32 cellular contexts compared by ENCODE assay signal in genomic region chr4:5079581-5079980, GRCh38. TPM values are rescaled to one million over a fixed set of nuclear protein-coding genes. Genes with fewer than 3 reads are reported as not detected.
DNase-seq lines count a peak whose midpoint lies in the region; TF ChIP-seq lines count a peak whose summit lies in the region.
"Had no signal": no experiment of that assay in that cellular context is flagged by ENCODE, and none has a peak within 500 bp of the region (broad histone marks: within the 10 kb centered on the region; RNA-seq: fewer than 3 reads in every experiment).

No MANE protein-coding gene starts in this region.

- BruUV-seq in MCF 10A (replicated peaks; lab: Mats Ljungman, UMichigan) = no TSS peak

- intact Hi-C loops in MCF 10A (cut with micrococcal nuclease) = no loop called here
- intact Hi-C loops in breast epithelium (cut with DNase I; ENCODE audit: low total_unique reads) = no loop called here

- H3K4me3 Mint-ChIP-seq in MCF 10A (ENCODE audit: unreplicated experiment) (no peak overlapping the region), chondrocyte (ENCODE audit: unreplicated experiment) (no peak overlapping the region)
- H3K4me3 Mint-ChIP-seq: activated CD8-positive, alpha-beta T cell treated with anti-CD3 and anti-CD28 coated beads for 36 hours; activated T-helper 1 cell treated with anti-CD3 and anti-CD28 coated beads, Interleukin-12 subunit alpha, Interleukin-12 subunit beta, Interleukin-2, Interleukin-4 antibody, amounts not matched to agents 30 ng/mL and 10 ng/mL and 1 ng/mL, durations not matched to agents 14 hours and 24 hours and 36 hours; naive B cell; T-helper 2 cell treated with Interferon-gamma antibody and Interleukin-4, amounts not matched to agents 5 μg/mL and 100 μg/mL, for 36 hours had no signal

- DNase-seq in MCF 10A (ENCODE audit: unreplicated experiment) = peak; percentile 3
- no peak for DNase-seq in breast epithelium (ENCODE audit: low spot score in 2 of 2)
- no peak for DNase-seq in chondrocyte (ENCODE audit: low spot score)
- DNase-seq in lung microvascular endothelial cell (ENCODE audit: low read depth in 2 of 2) = peak; percentile 80 to 90
- DNase-seq in DMS79 (lab: John Stamatoyannopoulos, UW) = no peak
- no peak for DNase-seq in NCI-H187 treated with DMSO at 0.1 percent for 48 hours (lab: John Stamatoyannopoulos, UW)
- no peak for DNase-seq in NCI-H510A treated with DMSO at 0.1 percent for 48 hours (lab: John Stamatoyannopoulos, UW)
- no peak for DNase-seq in stimulated activated CD8-positive, alpha-beta memory T cell treated with anti-CD3 and anti-CD28 coated beads, Interleukin-4, amount 100 ng/mL, for 48 hours
- DNase-seq: activated CD4-positive, alpha-beta T cell treated with anti-CD3 and anti-CD28 coated beads for 1 hour; activated CD8-positive, alpha-beta memory T cell treated with anti-CD3 and anti-CD28 coated beads, Interleukin-2, amount 50 U/mL, for 48 hours; activated CD8-positive, alpha-beta T cell treated with anti-CD3 and anti-CD28 coated beads for 36 hours; activated naive CD4-positive, alpha-beta T cell treated with Interleukin-2 at 50 U/mL for 16 hours; colonic mucosa; effector memory CD4-positive, alpha-beta T cell; foreskin fibroblast; head of caudate nucleus; islet precursor cell; left ventricle myocardium superior; midbrain; naive B cell; NCI-H2029; NCI-H526; nucleus accumbens; PC-9; Right ventricle myocardium superior; stimulated activated naive CD4-positive, alpha-beta T cell treated with Interleukin-2 at 50 U/mL for 16 hours had no signal

- H3K27me3 Mint-ChIP-seq in MCF 10A (ENCODE audit: insufficient read depth, unreplicated experiment) (peaks cover 10% of the 10 kb centered on the region), chondrocyte (ENCODE audit: low read depth) (no peaks in the 10 kb centered on the region)

- H3K4me3 ChIP-seq in breast epithelium = no peak overlapping the region
- H3K4me3 ChIP-seq: colonic mucosa, HAP-1, PC-9, skin epidermis had no signal

- H3K4me1 ChIP-seq in breast epithelium = no peaks in the 10 kb centered on the region
- H3K4me1 ChIP-seq: colonic mucosa, HAP-1 had no signal

- CTCF ChIA-PET in MCF 10A (lab: Yijun Ruan, JAX) = no interaction called here

- TF ChIP-seq CTCF in MCF 10A (IDR thresholded peaks at IDR 0.05; ENCODE audit: unreplicated experiment) = no peak
- no peak for TF ChIP-seq CTCF in breast epithelium (IDR thresholded peaks at IDR 0.05)
- TF ChIP-seq CTCF in chondrocyte (IDR thresholded peaks at IDR 0.05) = no peak

- POLR2A ChIA-PET in MCF 10A (lab: Yijun Ruan, JAX) = no interaction called here

- H3K9me3 ChIP-seq in breast epithelium = peaks cover 0 to 24% of the 10 kb centered on the region in 2 donors
- H3K9me3 ChIP-seq: colonic mucosa, HAP-1 had no signal

- H3K27ac Mint-ChIP-seq in MCF 10A (ENCODE audit: low read depth, unreplicated experiment) (no peak overlapping the region), chondrocyte (ENCODE audit: unreplicated experiment) (peak overlapping the region; percentile 64)
- H3K27ac Mint-ChIP-seq: activated CD8-positive, alpha-beta T cell treated with anti-CD3 and anti-CD28 coated beads for 36 hours; activated T-helper 1 cell treated with anti-CD3 and anti-CD28 coated beads, Interleukin-12 subunit alpha, Interleukin-12 subunit beta, Interleukin-2, Interleukin-4 antibody, amounts not matched to agents 30 ng/mL and 10 ng/mL and 1 ng/mL, durations not matched to agents 14 hours and 24 hours and 36 hours; naive B cell; T-helper 2 cell treated with Interferon-gamma antibody and Interleukin-4, amounts not matched to agents 5 μg/mL and 100 μg/mL, for 36 hours had no signal

- no peak overlapping the region for H3K27ac ChIP-seq in breast epithelium
- H3K27ac ChIP-seq: colonic mucosa, HL-60, KMS-11, PC-9, skin epidermis had no signal

- H3K36me3 Mint-ChIP-seq in MCF 10A (ENCODE audit: insufficient read depth, unreplicated experiment) (no peaks in the 10 kb centered on the region), chondrocyte (ENCODE audit: low read depth) (peaks cover 2% of the 10 kb centered on the region)

- no peaks in the 10 kb centered on the region for H3K4me1 Mint-ChIP-seq in MCF 10A (ENCODE audit: insufficient read depth, unreplicated experiment)
- H3K4me1 Mint-ChIP-seq in chondrocyte (ENCODE audit: low read depth) = peaks cover 40% of the 10 kb centered on the region
- H3K4me1 Mint-ChIP-seq: naive B cell had no signal

- no peaks in the 10 kb centered on the region for H3K36me3 ChIP-seq in breast epithelium
- H3K36me3 ChIP-seq: colonic mucosa, HAP-1 had no signal

- TF ChIP-seq POLR2A in breast epithelium (IDR thresholded peaks at IDR 0.05) = no peak

- H3K9me3 Mint-ChIP-seq in MCF 10A (ENCODE audit: unreplicated experiment) = peaks cover 8% of the 10 kb centered on the region
- H3K9me3 Mint-ChIP-seq in chondrocyte (ENCODE audit: low read depth) = peaks cover 18% of the 10 kb centered on the region

- no peaks in the 10 kb centered on the region for H3K27me3 ChIP-seq in breast epithelium
- H3K27me3 ChIP-seq: colonic mucosa had no signal

RNA-seq across cellular contexts. Expression of gene STK32B, which starts 28.3 kb away (rescaled TPM):
- not detected in 2 replicates for total RNA-seq in MCF 10A (2022)
- 1 to 10 TPM; 2.2 to 5.0 (median 4.6) TPM for total RNA-seq in breast epithelium
- total RNA-seq in chondrocyte = 13.1 to 14.7 TPM (median 14.2 TPM) in 3 replicates
- 13.1 and 17.9 TPM in 2 replicates for total RNA-seq in lung microvascular endothelial cell
- total RNA-seq: activated CD8-positive, alpha-beta T cell treated with anti-CD3 and anti-CD28 coated beads for 36 hours; activated T-helper 1 cell treated with anti-CD3 and anti-CD28 coated beads, Interleukin-12 subunit alpha, Interleukin-12 subunit beta, Interleukin-2, Interleukin-4 antibody, amounts not matched to agents 30 ng/mL and 10 ng/mL and 1 ng/mL, durations not matched to agents 14 hours and 24 hours and 36 hours; PC-9 had no signal

Comparison
In these comparisons a context has a peak if more than half of its experiments do, and no peak if none do; other contexts are left out.
1. DNase-seq: peak in MCF 10A (single experiment) and lung microvascular endothelial cell (2 of 2); none in breast epithelium (0 of 2), chondrocyte (single experiment), DMS79 (single experiment), NCI-H187 treated with DMSO at 0.1 percent for 48 hours (single experiment), NCI-H510A treated with DMSO at 0.1 percent for 48 hours (single experiment) and stimulated activated CD8-positive, alpha-beta memory T cell treated with anti-CD3 and anti-CD28 coated beads, Interleukin-4, amount 100 ng/mL, for 48 hours (single experiment).